ENCODE assay signal across 10 cellular contexts in the genomic region with DNA sequence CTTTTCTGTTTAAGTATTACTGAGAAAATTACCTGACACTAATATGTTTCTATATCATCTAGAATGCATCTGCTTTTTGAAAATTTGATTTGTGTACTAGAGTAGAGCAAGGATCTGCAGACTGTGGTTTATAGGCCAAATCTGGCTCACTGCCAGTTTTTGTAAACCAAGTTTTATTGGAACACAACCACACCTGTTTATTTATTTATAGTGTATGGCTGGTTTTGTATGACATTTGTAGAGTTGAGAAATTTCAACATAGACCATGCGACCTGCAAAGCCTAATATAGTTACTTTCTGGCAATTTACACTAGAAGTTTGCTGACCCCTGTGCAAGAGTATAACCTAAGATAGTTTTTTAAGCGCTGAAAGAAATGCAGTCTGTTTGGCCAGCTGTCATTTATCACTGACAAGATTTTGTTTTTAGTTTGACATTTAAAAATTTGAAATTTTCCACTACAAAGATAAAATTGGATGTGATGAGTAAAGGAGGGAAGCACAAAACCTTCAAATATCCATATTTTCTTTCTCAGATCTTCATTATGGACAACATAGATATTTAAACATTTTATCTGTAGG. TPM values are rescaled to one million over a fixed set of nuclear protein-coding genes. Genes with fewer than 3 reads are reported as not detected.
DNase-seq lines count a peak whose midpoint lies in the region; ATAC-seq, FAIRE-seq and TF ChIP-seq lines count a peak whose summit lies in the region.
"Had no signal": no experiment of that assay in that cellular context is flagged by ENCODE, and none has a peak within 500 bp of the region (broad histone marks: within the 10 kb centered on the region; RNA-seq: fewer than 3 reads in every experiment).

No MANE protein-coding gene starts in this region.

- in situ Hi-C loops in HepG2 (cut with HindIII; ENCODE audit: extremely low pct_ligation_motif_present, low pct_unique_long_range_greater_than_20kb): no loop called here

- TF ChIP-seq CTCF in liver (IDR thresholded peaks at IDR 0.05; ENCODE audit: low read depth, low read length, missing input control): no peak
- no peak for TF ChIP-seq CTCF in HepG2 (CRISPR knock-in tag; IDR thresholded peaks at IDR 0.05)

- no peak for TF ChIP-seq EP300 in HepG2 (IDR thresholded peaks at IDR 0.05; ENCODE audit: low read depth in 2 of 2, low read length in 2 of 2)
- TF ChIP-seq EP300 in HepG2 (CRISPR knock-in tag; IDR thresholded peaks at IDR 0.05; ENCODE audit: borderline replicate concordance): no peak

- CTCF ChIA-PET in HepG2 (lab: Yijun Ruan, JAX; ENCODE audit: low intra/inter-chr PET ratio, low total read pairs): no interaction called here

- ATAC-seq in HepG2: no peak
- no peak for ATAC-seq in memory B cell (ENCODE audit: low read depth)
- ATAC-seq in HG03565 (IDR thresholded peaks at IDR 0.05; ENCODE audit: unreplicated experiment): no peak

- POLR2A ChIA-PET in HepG2 (lab: Yijun Ruan, JAX): no interaction called here

- H3K4me2 ChIP-seq in HepG2 (ENCODE audit: low read depth, low read length): no peak overlapping the region

- H3K27ac ChIP-seq in liver (ENCODE audit: low read depth in 1 of 2, low read length in 2 of 2) (peak overlapping the region; percentile 35 to 50), HepG2 (ENCODE audit: extremely low read length, insufficient read depth, low read length) (no peak overlapping the region), SJCRH30 (no peak overlapping the region)
- H3K27ac ChIP-seq: brain microvascular endothelial cell had no signal

- H3K9ac ChIP-seq in liver (ENCODE audit: low read depth in 1 of 2, low read length in 2 of 2) (no peak overlapping the region), HepG2 (ENCODE audit: insufficient read depth, low read depth, low read length) (no peak overlapping the region)

- peaks cover 2% of the 10 kb centered on the region for H3K36me3 Mint-ChIP-seq in memory B cell

- no TSS peak for BruUV-seq in HepG2 (replicated peaks; lab: Mats Ljungman, UMichigan)

- peak overlapping the region; percentile 84 for H3K27ac Mint-ChIP-seq in memory B cell

- no peak overlapping the region for H2AFZ ChIP-seq in HepG2 (ENCODE audit: low read length)

- intact Hi-C loops in HepG2 (cut with micrococcal nuclease; ENCODE audit: unreplicated experiment): no loop called here

- H3K27me3 Mint-ChIP-seq in memory B cell: no peaks in the 10 kb centered on the region

- H3K4me3 Mint-ChIP-seq in memory B cell: no peak overlapping the region

- WGBS in liver: 52% methylated on average over 2 of the region's 2 CpGs
- WGBS in HepG2 (ENCODE audit: low lambda C conversion rate): 92% methylated on average over 2 of the region's 2 CpGs

- H3K36me3 ChIP-seq in liver (ENCODE audit: control insufficient read depth in 4 of 4, insufficient read depth in 3 of 4, low read depth in 1 of 4, low read length in 3 of 4) (no peaks in the 10 kb centered on the region), HepG2 (replicated peaks in 1 of 2; ENCODE audit: control insufficient read depth in 1 of 2, insufficient read depth in 2 of 2, low read length in 2 of 2) (no peaks in the 10 kb centered on the region), SJCRH30 (no peaks in the 10 kb centered on the region)
- H3K36me3 ChIP-seq: brain microvascular endothelial cell had no signal

- H3K79me2 ChIP-seq in HepG2 (ENCODE audit: insufficient read depth, low read length): no peaks in the 10 kb centered on the region

- H3K4me1 ChIP-seq in liver (ENCODE audit: control insufficient read depth in 4 of 4, insufficient read depth in 4 of 4, low read length in 3 of 4) (peaks cover 6 to 21% (median 17%) of the 10 kb centered on the region in 4 donors), HepG2 (ENCODE audit: insufficient read depth, low read length) (peaks cover 31% of the 10 kb centered on the region), SJCRH30 (peaks cover 21% of the 10 kb centered on the region)

- no peaks in the 10 kb centered on the region for H3K9me3 Mint-ChIP-seq in memory B cell

- H3K9me3 ChIP-seq in liver (ENCODE audit: control insufficient read depth in 4 of 4, low read length in 3 of 4) (no peaks in the 10 kb centered on the region), HepG2 (ENCODE audit: low read length) (no peaks in the 10 kb centered on the region), SJCRH30 (replicated peaks) (no peaks in the 10 kb centered on the region)

- no peak for FAIRE-seq in HepG2 (lab: Jason Lieb, UNC)

- DNase-seq in HepG2 (ENCODE audit: low spot score) (no peak), SJCRH30 (peak; percentile 21 to 73), memory B cell (ENCODE audit: low spot score in 2 of 2) (no peak), MV-4-11 (lab: John Stamatoyannopoulos, UW) (no peak), iPS-NIHi7 (ENCODE audit: extremely low spot score) (no peak)
- DNase-seq in activated T-cell treated with anti-CD3 and anti-CD28 coated beads, Interleukin-2, amount 50 U/mL, for 48 hours: no peak
- DNase-seq: brain microvascular endothelial cell, NCI-H146 had no signal

- H3K27me3 ChIP-seq in liver (ENCODE audit: control insufficient read depth in 4 of 4, insufficient read depth in 4 of 4, low read length in 3 of 4): no peaks in the 10 kb centered on the region
- H3K27me3 ChIP-seq in HepG2 (ENCODE audit: control insufficient read depth in 1 of 2, insufficient read depth in 2 of 2, low read length in 2 of 2): no peaks in the 10 kb centered on the region
- H3K27me3 ChIP-seq in SJCRH30: no peaks in the 10 kb centered on the region

- peaks cover 22% of the 10 kb centered on the region for H3K4me1 Mint-ChIP-seq in memory B cell

- TF ChIP-seq POLR2A in HepG2 (IDR thresholded peaks at IDR 0.05; ENCODE audit: insufficient read depth in 1 of 2, low read depth in 2 of 2, low read length in 2 of 2): no peak

- H4K20me1 ChIP-seq in HepG2 (ENCODE audit: insufficient read depth, low read length): no peaks in the 10 kb centered on the region

- TF ChIP-seq RAD21 in liver (IDR thresholded peaks at IDR 0.05) (no peak), HepG2 (CRISPR knock-in tag; IDR thresholded peaks at IDR 0.05) (no peak)

- no peak overlapping the region for H3K4me3 ChIP-seq in liver (ENCODE audit: low read depth in 1 of 3, low read length in 3 of 3)
- no peak overlapping the region for H3K4me3 ChIP-seq in HepG2 (replicated peaks in 1 of 3; ENCODE audit: insufficient read depth in 1 of 3, low read depth in 2 of 3, low read length in 3 of 3)
- H3K4me3 ChIP-seq in SJCRH30: no peak overlapping the region

TF ChIP-seq in liver, 16 proteins besides CTCF, POLR2A, EP300 and RAD21 (continues in another document):
- no peak for TF ChIP-seq RXRA (IDR thresholded peaks at IDR 0.05)

RNA-seq across cellular contexts. Expression of gene CACYBP, which starts 36.1 kb away (rescaled TPM):
- total RNA-seq in liver: 10 to 100 TPM; 39.2 to 81.2 TPM
- polyA plus RNA-seq in liver: 10 to 100 TPM; 26.4 to 34.0 TPM
- total RNA-seq in HepG2 (2016; rRNA removed; fragmentation: Illumina TruSeq; extraction: Trizol): 183 and 247 TPM in 2 replicates
- total RNA-seq in HepG2 (2016; cell fraction: cytosol; rRNA removed; fragmentation: Illumina TruSeq; extraction: Trizol; ENCODE audit: low read depth): 30.4 and 49.6 TPM in 2 replicates
- total RNA-seq in HepG2 (2016; cell fraction: insoluble cytoplasmic fraction; rRNA removed; fragmentation: Illumina TruSeq; extraction: Trizol): 174 and 253 TPM in 2 replicates
- total RNA-seq in HepG2 (2016; cell fraction: membrane; rRNA removed; fragmentation: Illumina TruSeq; extraction: Trizol): 59.8 and 73.6 TPM in 2 replicates
- total RNA-seq in HepG2 (2016; cell fraction: nucleus; rRNA removed; fragmentation: Illumina TruSeq; extraction: Trizol): 71.5 and 73.7 TPM in 2 replicates
- 14.4 and 18.4 TPM in 2 replicates for polyA plus RNA-seq in HepG2 (2011; rRNA removed)
- polyA plus RNA-seq in HepG2 (2011; cell fraction: cytosol; rRNA removed): 16.9 and 18.9 TPM in 2 replicates
- polyA plus RNA-seq in HepG2 (2011; cell fraction: nucleus; rRNA removed): 6.2 and 30.3 TPM in 2 replicates
- 63.3 and 84.9 TPM in 2 replicates for polyA plus RNA-seq in HepG2 (2012)
- 27.7 and 44.6 TPM in 2 replicates for polyA plus RNA-seq in HepG2 (2016; cell fraction: cytosol; fragmentation: Illumina TruSeq; extraction: Trizol; ENCODE audit: low read depth)
- 258 and 299 TPM in 2 replicates for polyA plus RNA-seq in HepG2 (2016; cell fraction: insoluble cytoplasmic fraction; fragmentation: Illumina TruSeq; extraction: Trizol; ENCODE audit: low read depth)
- polyA plus RNA-seq in HepG2 (2016; cell fraction: membrane; fragmentation: Illumina TruSeq; extraction: Trizol; ENCODE audit: low read depth): 37.6 and 44.0 TPM in 2 replicates
- polyA plus RNA-seq in HepG2 (2016; cell fraction: nucleus; fragmentation: Illumina TruSeq; extraction: Trizol; ENCODE audit: insufficient read depth, low read depth): 94.4 and 105 TPM in 2 replicates
- polyA minus RNA-seq in HepG2 (2011; rRNA and poly(A)+ RNA removed; ENCODE audit: low replicate concordance): 7.8 and 17.6 TPM in 2 replicates
- polyA minus RNA-seq in HepG2 (2011; cell fraction: cytosol; rRNA and poly(A)+ RNA removed): 13.6 and 15.7 TPM in 2 replicates
- 22.3 and 32.9 TPM in 2 replicates for polyA minus RNA-seq in HepG2 (2011; cell fraction: nucleus; rRNA and poly(A)+ RNA removed)
- total RNA-seq in SJCRH30 (2014; rRNA removed; shearing (Covaris generic)): 439 and 441 TPM in 2 replicates

RNA-seq across cellular contexts. Expression of gene MRPS14, which starts 59.6 kb away (rescaled TPM):
- total RNA-seq in liver (10 to 100 TPM; 14.9 to 23.0 TPM), HepG2 (2016; rRNA removed; fragmentation: Illumina TruSeq; extraction: Trizol) (43.2 and 52.7 TPM in 2 replicates)
- polyA plus RNA-seq in liver (10 to 100 TPM; 21.8 to 41.4 TPM), HepG2 (2011; rRNA removed) (32.0 and 36.6 TPM in 2 replicates)
- 9.3 and 9.4 TPM in 2 replicates for total RNA-seq in HepG2 (2016; cell fraction: cytosol; rRNA removed; fragmentation: Illumina TruSeq; extraction: Trizol; ENCODE audit: low read depth)
- 44.1 and 58.4 TPM in 2 replicates for total RNA-seq in HepG2 (2016; cell fraction: insoluble cytoplasmic fraction; rRNA removed; fragmentation: Illumina TruSeq; extraction: Trizol)
- total RNA-seq in HepG2 (2016; cell fraction: membrane; rRNA removed; fragmentation: Illumina TruSeq; extraction: Trizol): 13.3 and 14.6 TPM in 2 replicates
- total RNA-seq in HepG2 (2016; cell fraction: nucleus; rRNA removed; fragmentation: Illumina TruSeq; extraction: Trizol): 19.0 and 20.8 TPM in 2 replicates
- 20.4 and 26.8 TPM in 2 replicates for polyA plus RNA-seq in HepG2 (2011; cell fraction: cytosol; rRNA removed)
- polyA plus RNA-seq in HepG2 (2011; cell fraction: nucleus; rRNA removed): 14.8 and 19.5 TPM in 2 replicates
- 38.4 and 42.2 TPM in 2 replicates for polyA plus RNA-seq in HepG2 (2012)
- 11.7 and 12.1 TPM in 2 replicates for polyA plus RNA-seq in HepG2 (2016; cell fraction: cytosol; fragmentation: Illumina TruSeq; extraction: Trizol; ENCODE audit: low read depth)
- polyA plus RNA-seq in HepG2 (2016; cell fraction: insoluble cytoplasmic fraction; fragmentation: Illumina TruSeq; extraction: Trizol; ENCODE audit: low read depth): 52.9 and 60.0 TPM in 2 replicates
- polyA plus RNA-seq in HepG2 (2016; cell fraction: membrane; fragmentation: Illumina TruSeq; extraction: Trizol; ENCODE audit: low read depth): 11.2 and 11.7 TPM in 2 replicates
- polyA plus RNA-seq in HepG2 (2016; cell fraction: nucleus; fragmentation: Illumina TruSeq; extraction: Trizol; ENCODE audit: insufficient read depth, low read depth): 32.8 and 35.8 TPM in 2 replicates
- polyA minus RNA-seq in HepG2 (2011; rRNA and poly(A)+ RNA removed; ENCODE audit: low replicate concordance): 11.8 and 20.3 TPM in 2 replicates
- polyA minus RNA-seq in HepG2 (2011; cell fraction: cytosol; rRNA and poly(A)+ RNA removed): 9.5 and 10.3 TPM in 2 replicates
- polyA minus RNA-seq in HepG2 (2011; cell fraction: nucleus; rRNA and poly(A)+ RNA removed): 25.4 and 25.8 TPM in 2 replicates
- 31.6 and 34.0 TPM in 2 replicates for total RNA-seq in SJCRH30 (2014; rRNA removed; shearing (Covaris generic))

Comparison
In these comparisons a context has a peak if more than half of its experiments do, and no peak if none do; other contexts are left out.
1. H3K27ac ChIP-seq: peak in liver (2 of 2); none in HepG2 (single experiment) and SJCRH30 (single experiment).
2. DNase-seq: peak in SJCRH30 (2 of 2); none in HepG2 (single experiment), memory B cell (0 of 2), MV-4-11 (single experiment), iPS-NIHi7 (single experiment) and activated T-cell treated with anti-CD3 and anti-CD28 coated beads, Interleukin-2, amount 50 U/mL, for 48 hours (0 of 2).